Comparison of ENCODE assay signal across 1 cellular context in the genomic region with DNA sequence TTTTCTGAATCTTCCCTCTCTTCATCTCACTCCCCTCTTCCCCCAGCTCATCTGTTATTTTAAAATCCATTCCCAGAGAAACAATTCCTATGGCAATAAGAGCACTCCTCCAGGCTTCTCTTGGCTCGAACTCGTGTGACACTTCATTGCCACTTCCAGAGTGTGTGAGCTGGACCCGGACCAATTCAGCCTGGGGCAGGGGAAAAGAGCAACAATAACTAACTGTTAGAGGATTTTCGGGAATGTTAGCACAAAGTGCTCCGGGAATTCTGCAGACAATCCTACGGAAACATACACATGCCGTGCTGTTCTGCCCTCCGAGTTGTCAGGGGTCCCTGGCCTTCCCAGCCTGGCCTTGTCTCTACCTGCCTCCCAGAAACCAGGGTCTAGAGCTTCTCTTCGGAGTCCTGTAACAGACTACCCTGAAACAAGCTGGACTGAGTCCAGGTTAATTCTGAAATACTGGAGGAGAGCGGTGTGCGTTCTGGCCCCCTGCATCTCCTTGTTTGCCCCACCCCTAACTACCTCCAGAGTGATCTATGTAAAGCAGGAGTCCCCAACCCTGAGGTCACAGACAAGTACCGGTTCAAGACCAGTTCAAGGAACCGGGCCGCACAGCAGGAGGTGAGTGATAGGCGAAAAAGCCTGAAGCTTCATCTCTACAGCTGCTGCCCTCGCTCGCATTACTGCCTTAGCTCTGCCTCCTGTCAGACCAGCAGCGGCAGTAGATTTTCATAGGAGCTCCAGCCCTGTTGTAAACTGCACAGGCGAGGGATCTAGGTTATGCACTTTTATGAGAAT.
TF ChIP-seq lines count a peak whose summit lies in the region.

No MANE protein-coding gene starts in this region.

TF ChIP-seq in SK-N-SH, 30 proteins besides CTCF, POLR2A, EP300 and RAD21 (continued from another document):
- no peak for TF ChIP-seq GABPA (IDR thresholded peaks at IDR 0.05; ENCODE audit: low read depth)
- no peak for TF ChIP-seq GATA2 (CRISPR knock-in tag; IDR thresholded peaks at IDR 0.05)
- TF ChIP-seq, protein P1, sequence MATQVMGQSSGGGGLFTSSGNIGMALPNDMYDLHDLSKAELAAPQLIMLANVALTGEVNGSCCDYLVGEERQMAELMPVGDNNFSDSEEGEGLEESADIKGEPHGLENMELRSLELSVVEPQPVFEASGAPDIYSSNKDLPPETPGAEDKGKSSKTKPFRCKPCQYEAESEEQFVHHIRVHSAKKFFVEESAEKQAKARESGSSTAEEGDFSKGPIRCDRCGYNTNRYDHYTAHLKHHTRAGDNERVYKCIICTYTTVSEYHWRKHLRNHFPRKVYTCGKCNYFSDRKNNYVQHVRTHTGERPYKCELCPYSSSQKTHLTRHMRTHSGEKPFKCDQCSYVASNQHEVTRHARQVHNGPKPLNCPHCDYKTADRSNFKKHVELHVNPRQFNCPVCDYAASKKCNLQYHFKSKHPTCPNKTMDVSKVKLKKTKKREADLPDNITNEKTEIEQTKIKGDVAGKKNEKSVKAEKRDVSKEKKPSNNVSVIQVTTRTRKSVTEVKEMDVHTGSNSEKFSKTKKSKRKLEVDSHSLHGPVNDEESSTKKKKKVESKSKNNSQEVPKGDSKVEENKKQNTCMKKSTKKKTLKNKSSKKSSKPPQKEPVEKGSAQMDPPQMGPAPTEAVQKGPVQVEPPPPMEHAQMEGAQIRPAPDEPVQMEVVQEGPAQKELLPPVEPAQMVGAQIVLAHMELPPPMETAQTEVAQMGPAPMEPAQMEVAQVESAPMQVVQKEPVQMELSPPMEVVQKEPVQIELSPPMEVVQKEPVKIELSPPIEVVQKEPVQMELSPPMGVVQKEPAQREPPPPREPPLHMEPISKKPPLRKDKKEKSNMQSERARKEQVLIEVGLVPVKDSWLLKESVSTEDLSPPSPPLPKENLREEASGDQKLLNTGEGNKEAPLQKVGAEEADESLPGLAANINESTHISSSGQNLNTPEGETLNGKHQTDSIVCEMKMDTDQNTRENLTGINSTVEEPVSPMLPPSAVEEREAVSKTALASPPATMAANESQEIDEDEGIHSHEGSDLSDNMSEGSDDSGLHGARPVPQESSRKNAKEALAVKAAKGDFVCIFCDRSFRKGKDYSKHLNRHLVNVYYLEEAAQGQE (IDR thresholded peaks at IDR 0.05; ENCODE audit: low read depth, low read length): no peak
